ENCODE assay signal across 16 cellular contexts in the genomic region with DNA sequence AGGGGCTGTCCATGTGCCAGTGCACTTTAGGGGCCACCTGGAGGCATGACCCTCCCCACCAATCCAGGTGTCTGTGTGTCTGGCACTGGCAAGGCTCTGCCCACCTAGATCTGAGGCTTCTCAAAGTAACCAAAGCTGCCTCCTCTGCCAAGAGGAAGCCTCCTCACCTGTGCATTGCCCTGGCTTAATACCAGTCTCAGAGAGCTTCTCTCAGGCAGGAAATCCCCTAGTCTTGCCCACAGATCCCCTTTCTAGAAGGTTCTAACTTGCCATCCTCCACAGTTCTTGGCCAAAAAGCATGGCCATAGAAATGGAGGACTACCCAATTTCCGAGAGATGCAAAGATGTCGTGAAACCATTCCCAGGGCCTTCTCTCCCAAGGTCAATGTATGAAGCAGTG.
DNase-seq lines count a peak whose midpoint lies in the region; ATAC-seq and FAIRE-seq lines count a peak whose summit lies in the region.
"Had no signal": no experiment of that assay in that cellular context is flagged by ENCODE, and none has a peak within 500 bp of the region (broad histone marks: within the 10 kb centered on the region; RNA-seq: fewer than 3 reads in every experiment).

No MANE protein-coding gene starts in this region.

- no peak for DNase-seq in activated naive CD4-positive, alpha-beta T cell treated with anti-CD3 and anti-CD28 coated beads, Interleukin-2, amount 50 U/mL, for 72 hours (ENCODE audit: low spot score in 2 of 2)
- no peak for DNase-seq in activated naive CD4-positive, alpha-beta T cell (lab: John Stamatoyannopoulos, UW)
- no peak for DNase-seq in activated CD8-positive, alpha-beta T cell treated with anti-CD3 and anti-CD28 coated beads, Interleukin-2, amount 10 ng/mL, durations not matched to agents 7 days and 5 days
- DNase-seq in mesendoderm (no peak), HTR-8/SVneo (ENCODE audit: insufficient read length, low spot score) (no peak)
- no peak for DNase-seq in stimulated activated naive B cell treated with anti-CD40 and anti-IgM and Interleukin-4, amounts not matched to agents 10 μg/mL and 1 μg/mL and 100 μg/mL, for 72 hours
- no peak for DNase-seq in effector memory CD8-positive, alpha-beta T cell
- DNase-seq: C1 segment of cervical spinal cord, DND-41, NCI-H187 treated with DMSO at 0.1 percent for 48 hours, NCI-H446, RPMI8226 had no signal

- H4K5ac ChIP-seq in mesendoderm (ENCODE audit: low read length) = no peak overlapping the region

- H2AK5ac ChIP-seq in mesendoderm (ENCODE audit: low read length) = no peak overlapping the region

- peaks cover 18% of the 10 kb centered on the region for H3K4me1 Mint-ChIP-seq in activated CD8-positive, alpha-beta T cell treated with anti-CD3 and anti-CD28 coated beads, Interleukin-2, amount 10 ng/mL, durations not matched to agents 7 days and 5 days (ENCODE audit: low read depth)
- H3K4me1 Mint-ChIP-seq in stimulated activated naive B cell treated with anti-CD40 and anti-IgM and Interleukin-4, amounts not matched to agents 10 μg/mL and 1 μg/mL and 100 μg/mL, for 72 hours = peaks cover 14 to 27% of the 10 kb centered on the region in 2 donors
- peaks cover 0 to 11% of the 10 kb centered on the region in 2 donors for H3K4me1 Mint-ChIP-seq in effector memory CD8-positive, alpha-beta T cell (ENCODE audit: low read depth in 2 of 2)

- H3K23ac ChIP-seq in mesendoderm (ENCODE audit: low read length) = peak overlapping the region; percentile 85

- no peak overlapping the region for H3K4me2 ChIP-seq in mesendoderm (ENCODE audit: low read length)

- H3K27me3 Mint-ChIP-seq in activated CD8-positive, alpha-beta T cell treated with anti-CD3 and anti-CD28 coated beads, Interleukin-2, amount 10 ng/mL, durations not matched to agents 7 days and 5 days (ENCODE audit: low read depth) = no peaks in the 10 kb centered on the region
- H3K27me3 Mint-ChIP-seq in stimulated activated naive B cell treated with anti-CD40 and anti-IgM and Interleukin-4, amounts not matched to agents 10 μg/mL and 1 μg/mL and 100 μg/mL, for 72 hours = no peaks in the 10 kb centered on the region
- H3K27me3 Mint-ChIP-seq in effector memory CD8-positive, alpha-beta T cell = no peaks in the 10 kb centered on the region

- no peak overlapping the region for H3K27ac ChIP-seq in mesendoderm (ENCODE audit: low read depth, low read length)

- no peaks in the 10 kb centered on the region for H3K79me1 ChIP-seq in mesendoderm (ENCODE audit: low read length)

- H3K36me3 Mint-ChIP-seq in activated naive CD4-positive, alpha-beta T cell treated with anti-CD3 and anti-CD28 coated beads, Interleukin-2, amount 50 U/mL, for 72 hours = no peaks in the 10 kb centered on the region
- no peaks in the 10 kb centered on the region for H3K36me3 Mint-ChIP-seq in activated CD8-positive, alpha-beta T cell treated with anti-CD3 and anti-CD28 coated beads, Interleukin-2, amount 10 ng/mL, durations not matched to agents 7 days and 5 days (ENCODE audit: low read depth)
- H3K36me3 Mint-ChIP-seq in stimulated activated naive B cell treated with anti-CD40 and anti-IgM and Interleukin-4, amounts not matched to agents 10 μg/mL and 1 μg/mL and 100 μg/mL, for 72 hours = peaks cover 23 to 29% of the 10 kb centered on the region in 2 donors
- H3K36me3 Mint-ChIP-seq in effector memory CD8-positive, alpha-beta T cell (ENCODE audit: insufficient read depth) = no peaks in the 10 kb centered on the region

- no peak overlapping the region for H2BK15ac ChIP-seq in mesendoderm (replicated peaks; ENCODE audit: low read depth)

- H3K9me3 Mint-ChIP-seq in activated naive CD4-positive, alpha-beta T cell treated with anti-CD3 and anti-CD28 coated beads, Interleukin-2, amount 50 U/mL, for 72 hours = no peaks in the 10 kb centered on the region
- H3K9me3 Mint-ChIP-seq in activated CD8-positive, alpha-beta T cell treated with anti-CD3 and anti-CD28 coated beads, Interleukin-2, amount 10 ng/mL, durations not matched to agents 7 days and 5 days (ENCODE audit: insufficient read depth) = no peaks in the 10 kb centered on the region
- H3K9me3 Mint-ChIP-seq in stimulated activated naive B cell treated with anti-CD40 and anti-IgM and Interleukin-4, amounts not matched to agents 10 μg/mL and 1 μg/mL and 100 μg/mL, for 72 hours = no peaks in the 10 kb centered on the region
- H3K9me3 Mint-ChIP-seq in effector memory CD8-positive, alpha-beta T cell = no peaks in the 10 kb centered on the region

- no peak overlapping the region for H3K9ac ChIP-seq in mesendoderm (ENCODE audit: low read length)

- H3K18ac ChIP-seq in mesendoderm (ENCODE audit: low read length) = no peak overlapping the region

- H3K4me1 ChIP-seq in mesendoderm (ENCODE audit: control insufficient read depth, low read depth, low read length) = no peaks in the 10 kb centered on the region
- H3K4me1 ChIP-seq: HAP-1 had no signal

- no peaks in the 10 kb centered on the region for H3K36me3 ChIP-seq in mesendoderm (ENCODE audit: control insufficient read depth, insufficient read depth, low read length)
- H3K36me3 ChIP-seq: HAP-1 had no signal

- POLR2A ChIA-PET in activated CD8-positive, alpha-beta T cell treated with anti-CD3 and anti-CD28 coated beads, Interleukin-2, amount 10 ng/mL, durations not matched to agents 7 days and 5 days (lab: Charles Lee) = interaction anchor here (0.7 kb wide), 1 partner anchor 72 kb away, joined by 3 read pairs; no protein-coding TSS in a partner anchor

- no peaks in the 10 kb centered on the region for H3K27me3 ChIP-seq in mesendoderm (ENCODE audit: insufficient read depth, low read length, poor library complexity)

- no peak overlapping the region for H3K4me3 Mint-ChIP-seq in activated CD8-positive, alpha-beta T cell treated with anti-CD3 and anti-CD28 coated beads, Interleukin-2, amount 10 ng/mL, durations not matched to agents 7 days and 5 days
- H3K4me3 Mint-ChIP-seq in stimulated activated naive B cell treated with anti-CD40 and anti-IgM and Interleukin-4, amounts not matched to agents 10 μg/mL and 1 μg/mL and 100 μg/mL, for 72 hours = no peak overlapping the region
- H3K4me3 Mint-ChIP-seq in effector memory CD8-positive, alpha-beta T cell = no peak overlapping the region

- H3K79me2 ChIP-seq in mesendoderm (ENCODE audit: control insufficient read depth, insufficient read depth, low read length) = no peaks in the 10 kb centered on the region

- no peak overlapping the region for H4K8ac ChIP-seq in mesendoderm (ENCODE audit: low read depth, low read length)

- CTCF ChIA-PET in activated CD8-positive, alpha-beta T cell treated with anti-CD3 and anti-CD28 coated beads, Interleukin-2, amount 10 ng/mL, durations not matched to agents 7 days and 5 days (lab: Charles Lee) = interaction anchor here (2.5 kb wide), 1 partner anchor 19 kb away, joined by 5 read pairs; no protein-coding TSS in a partner anchor

- no peak overlapping the region for H2BK120ac ChIP-seq in mesendoderm (ENCODE audit: low read depth, low read length)

- no CpG with 5 or more reads among the region's 2 CpGs for WGBS in mesendoderm (ENCODE audit: extremely low coverage, insufficient coverage, low lambda C conversion rate)

- H3K27ac Mint-ChIP-seq in activated naive CD4-positive, alpha-beta T cell treated with anti-CD3 and anti-CD28 coated beads, Interleukin-2, amount 50 U/mL, for 72 hours = peak overlapping the region; percentile 10 to 37
- peak overlapping the region; percentile 18 for H3K27ac Mint-ChIP-seq in activated CD8-positive, alpha-beta T cell treated with anti-CD3 and anti-CD28 coated beads, Interleukin-2, amount 10 ng/mL, durations not matched to agents 7 days and 5 days
- H3K27ac Mint-ChIP-seq in stimulated activated naive B cell treated with anti-CD40 and anti-IgM and Interleukin-4, amounts not matched to agents 10 μg/mL and 1 μg/mL and 100 μg/mL, for 72 hours = peak overlapping the region; percentile 63
- H3K27ac Mint-ChIP-seq in effector memory CD8-positive, alpha-beta T cell = peak overlapping the region in 1 of 2 donors; percentile 50

- H3K4ac ChIP-seq in mesendoderm (ENCODE audit: low read depth, low read length) = no peak overlapping the region

- FAIRE-seq in HTR-8/SVneo (lab: Jason Lieb, UNC) = no peak
- FAIRE-seq: G401.6, GM12891 had no signal

- no peak overlapping the region for H3K56ac ChIP-seq in mesendoderm (ENCODE audit: low read length)

- H3K4me3 ChIP-seq in mesendoderm (ENCODE audit: low read length) = no peak overlapping the region
- H3K4me3 ChIP-seq: HAP-1 had no signal

- no peak for ATAC-seq in activated naive CD4-positive, alpha-beta T cell treated with anti-CD3 and anti-CD28 coated beads, Interleukin-2, amount 50 U/mL, for 72 hours
- no peak for ATAC-seq in activated CD8-positive, alpha-beta T cell treated with anti-CD3 and anti-CD28 coated beads, Interleukin-2, amount 10 ng/mL, durations not matched to agents 7 days and 5 days
- peak in 1 of 2 donors; percentile 64 for ATAC-seq in stimulated activated naive B cell treated with anti-CD40 and anti-IgM and Interleukin-4, amounts not matched to agents 10 μg/mL and 1 μg/mL and 100 μg/mL, for 72 hours (replicated peaks)
- no peak for ATAC-seq in effector memory CD8-positive, alpha-beta T cell (replicated peaks)
- ATAC-seq in HG03039 (IDR thresholded peaks at IDR 0.05; ENCODE audit: unreplicated experiment) = no peak

- H2BK5ac ChIP-seq in mesendoderm (ENCODE audit: low read length) = no peak overlapping the region
